8 cellular contexts compared by ENCODE assay signal in genomic region chr16:48384982-48385271, GRCh38. TPM values are rescaled to one million over a fixed set of nuclear protein-coding genes. Genes with fewer than 3 reads are reported as not detected.
A peak's percentile ranks its signal among the peaks of the same experiment; 100 is the strongest.
DNase-seq lines count a peak whose midpoint lies in the region; ATAC-seq and TF ChIP-seq lines count a peak whose summit lies in the region.

No MANE protein-coding gene starts in this region.

- H3K4me3 ChIP-seq in HFF-Myc (replicated peaks; ENCODE audit: low read depth, low read length), result peak overlapping the region; percentile 66
- peak overlapping the region; percentile 49 for H3K4me3 ChIP-seq in epithelial cell of esophagus (ENCODE audit: low read length)
- peak overlapping the region; percentile 83 for H3K4me3 ChIP-seq in osteoblast (ENCODE audit: insufficient read depth, low read length)

- peak overlapping the region; percentile 73 for H3K27ac ChIP-seq in osteoblast (ENCODE audit: low read depth, low read length)

- H3K36me3 Mint-ChIP-seq in activated CD8-positive, alpha-beta memory T cell treated with anti-CD3 and anti-CD28 coated beads, Interleukin-2, amount 10 ng/mL, durations not matched to agents 7 days and 5 days, result peaks cover 4% of the 10 kb centered on the region

- H3K36me3 ChIP-seq in osteoblast (ENCODE audit: insufficient read depth, low read length), result no peaks in the 10 kb centered on the region

- peaks cover 46% of the 10 kb centered on the region for H3K79me2 ChIP-seq in osteoblast (ENCODE audit: insufficient read depth, low read length)

- peak overlapping the region; percentile 37 for H2AFZ ChIP-seq in osteoblast (ENCODE audit: low read length)

- CTCF ChIA-PET in activated CD8-positive, alpha-beta memory T cell treated with anti-CD3 and anti-CD28 coated beads, Interleukin-2, amount 10 ng/mL, durations not matched to agents 7 days and 5 days (lab: Charles Lee), result interaction anchor here (1.0 to 3.7 kb wide), 4 partner anchors 19 to 246 kb away, joined by 4 to 16 read pairs (median 12); no protein-coding TSS in a partner anchor

- TF ChIP-seq CTCF in HFF-Myc (IDR thresholded peaks at IDR 0.05; ENCODE audit: low read depth, low read length, missing control alignments), result no peak
- no peak for TF ChIP-seq CTCF in epithelial cell of esophagus (IDR thresholded peaks at IDR 0.05; ENCODE audit: insufficient read depth, low read depth, low read length, missing control alignments)
- no peak for TF ChIP-seq CTCF in osteoblast (IDR thresholded peaks at IDR 0.05; ENCODE audit: extremely low read depth, low read depth, low read length)

- ATAC-seq in activated CD8-positive, alpha-beta memory T cell treated with anti-CD3 and anti-CD28 coated beads, Interleukin-2, amount 10 ng/mL, durations not matched to agents 7 days and 5 days, result peak; percentile 63

- H3K9me3 Mint-ChIP-seq in activated CD8-positive, alpha-beta memory T cell treated with anti-CD3 and anti-CD28 coated beads, Interleukin-2, amount 10 ng/mL, durations not matched to agents 7 days and 5 days (ENCODE audit: low read depth), result no peaks in the 10 kb centered on the region

- no peak for DNase-seq in activated CD8-positive, alpha-beta memory T cell treated with anti-CD3 and anti-CD28 coated beads, Interleukin-2, amount 10 ng/mL, durations not matched to agents 7 days and 5 days
- no peak for DNase-seq in activated CD8-positive, alpha-beta memory T cell treated with anti-CD3 and anti-CD28 coated beads, Interleukin-2, amount 50 U/mL, for 48 hours
- DNase-seq in HFF-Myc (ENCODE audit: extremely low read depth, low read depth) (no peak), NCI-H774 (lab: John Stamatoyannopoulos, UW) (peak; percentile 75), epithelial cell of esophagus (ENCODE audit: low read depth) (no peak), osteoblast (ENCODE audit: insufficient read length, low spot score, missing footprints) (no peak), EL (no peak)
- DNase-seq in activated effector memory CD4-positive, alpha-beta T cell treated with Interleukin-2 at 50 U/mL for 16 hours, result no peak

- H3K27me3 Mint-ChIP-seq in activated CD8-positive, alpha-beta memory T cell treated with anti-CD3 and anti-CD28 coated beads, Interleukin-2, amount 10 ng/mL, durations not matched to agents 7 days and 5 days, result no peaks in the 10 kb centered on the region

- H3K9me3 ChIP-seq in osteoblast (ENCODE audit: low read depth, low read length), result no peaks in the 10 kb centered on the region

- H3K4me1 ChIP-seq in osteoblast (ENCODE audit: insufficient read depth, low read length), result peaks cover 24% of the 10 kb centered on the region

- peaks cover 23% of the 10 kb centered on the region for H3K4me1 Mint-ChIP-seq in activated CD8-positive, alpha-beta memory T cell treated with anti-CD3 and anti-CD28 coated beads, Interleukin-2, amount 10 ng/mL, durations not matched to agents 7 days and 5 days

- peak overlapping the region; percentile 19 for H3K4me2 ChIP-seq in osteoblast (ENCODE audit: insufficient read depth, low read length)

- H3K27me3 ChIP-seq in osteoblast (ENCODE audit: insufficient read depth, low read length), result no peaks in the 10 kb centered on the region

- H3K4me3 Mint-ChIP-seq in activated CD8-positive, alpha-beta memory T cell treated with anti-CD3 and anti-CD28 coated beads, Interleukin-2, amount 10 ng/mL, durations not matched to agents 7 days and 5 days, result peak overlapping the region; percentile 79

- peak overlapping the region; percentile 15 for H3K27ac Mint-ChIP-seq in activated CD8-positive, alpha-beta memory T cell treated with anti-CD3 and anti-CD28 coated beads, Interleukin-2, amount 10 ng/mL, durations not matched to agents 7 days and 5 days

- peaks cover 36% of the 10 kb centered on the region for H4K20me1 ChIP-seq in osteoblast (ENCODE audit: insufficient read depth, low read length)

RNA-seq across cellular contexts. Expression of gene SIAH1, which starts 0.3 kb away (rescaled TPM):
- total RNA-seq in activated CD8-positive, alpha-beta memory T cell treated with anti-CD3 and anti-CD28 coated beads, Interleukin-2, amount 10 ng/mL, durations not matched to agents 7 days and 5 days, result 10 to 100 TPM; 15.5 to 17.6 TPM
- total RNA-seq in osteoblast, result 41.8 and 43.1 TPM in 2 replicates
